Comparison of ENCODE assay signal across 9 cellular contexts in genomic region chr2:241734208-241734466, GRCh38. TPM values are rescaled to one million over a fixed set of nuclear protein-coding genes. Genes with fewer than 3 reads are reported as not detected.
DNase-seq lines count a peak whose midpoint lies in the region; ATAC-seq, FAIRE-seq and TF ChIP-seq lines count a peak whose summit lies in the region.
"Had no signal": no experiment of that assay in that cellular context is flagged by ENCODE, and none has a peak within 500 bp of the region (broad histone marks: within the 10 kb centered on the region; RNA-seq: fewer than 3 reads in every experiment).

No MANE protein-coding gene starts in this region.

- no peaks in the 10 kb centered on the region for H3K36me3 ChIP-seq in HCT116 (ENCODE audit: control insufficient read depth in 1 of 2, insufficient read depth in 2 of 2, low read length in 2 of 2)
- no peaks in the 10 kb centered on the region for H3K36me3 ChIP-seq in WERI-Rb-1
- peaks cover 0 to 2% of the 10 kb centered on the region in 2 donors for H3K36me3 ChIP-seq in kidney (ENCODE audit: control insufficient read depth in 1 of 2, insufficient read depth in 2 of 2, low read length in 2 of 2)
- peaks cover 0 to 6% (median 0%) of the 10 kb centered on the region in 4 donors for H3K36me3 ChIP-seq in upper lobe of left lung

- H3K27me3 ChIP-seq in HCT116 (ENCODE audit: insufficient read depth, low read length) (no peaks in the 10 kb centered on the region), WERI-Rb-1 (ENCODE audit: insufficient read depth, low read depth, severe bottlenecking) (no peaks in the 10 kb centered on the region), upper lobe of left lung (no peaks in the 10 kb centered on the region)

- H3K9ac ChIP-seq in HCT116 (ENCODE audit: low read length) (peak overlapping the region; percentile 88), kidney (ENCODE audit: low read length in 2 of 2) (peak overlapping the region in 1 of 2 donors; percentile 32)

- H3K4me2 ChIP-seq in HCT116 (ENCODE audit: low read length): peak overlapping the region; percentile 85

- CTCF ChIA-PET in HCT116 (lab: Charles Lee): interaction anchor here (1.3 kb wide), 2 partner anchors 32 to 143 kb away, joined by 4 to 5 read pairs; partner anchors contain the start of gene ING5

- ATAC-seq in HCT116 (peak; percentile 39), upper lobe of left lung (ENCODE audit: low FRiP score in 2 of 2) (peak; percentile 6 to 18)

- H3K27ac ChIP-seq in C4-2B: peak overlapping the region; percentile 95
- H3K27ac ChIP-seq in HCT116 (ENCODE audit: low read depth, low read length): peak overlapping the region; percentile 53
- H3K27ac ChIP-seq in WERI-Rb-1: peak overlapping the region; percentile 28
- H3K27ac ChIP-seq in kidney (ENCODE audit: low read depth in 2 of 2, low read length in 2 of 2): no peak overlapping the region
- peak overlapping the region; percentile 77 to 92 (median 90) for H3K27ac ChIP-seq in upper lobe of left lung

- TF ChIP-seq RAD21 in HCT116 (IDR thresholded peaks at IDR 0.05; ENCODE audit: low read depth): no peak

- FAIRE-seq in kidney (lab: Jason Lieb, UNC): no peak

- TF ChIP-seq POLR2A in HCT116 (IDR thresholded peaks at IDR 0.05; ENCODE audit: borderline replicate concordance, extremely low read depth, insufficient read depth, insufficient read length) (no peak), upper lobe of left lung (IDR thresholded peaks at IDR 0.05) (no peak)

- H3K9me3 ChIP-seq in HCT116 (ENCODE audit: control insufficient read depth in 1 of 2, insufficient read depth in 1 of 2, low read depth in 1 of 2, low read length in 2 of 2): peaks cover 0 to 3% of the 10 kb centered on the region in 2 experiments; a peak in 1 of 4 replicates
- H3K9me3 ChIP-seq in WERI-Rb-1 (ENCODE audit: severe bottlenecking): no peaks in the 10 kb centered on the region
- H3K9me3 ChIP-seq in kidney (ENCODE audit: control insufficient read depth in 1 of 2, low read length in 2 of 2): no peaks in the 10 kb centered on the region
- no peaks in the 10 kb centered on the region for H3K9me3 ChIP-seq in upper lobe of left lung

- TF ChIP-seq CTCF in C4-2B (conservative IDR thresholded peaks at IDR 0.05) (peak; percentile 18), HCT116 (IDR thresholded peaks at IDR 0.05 in 2 of 3, conservative IDR thresholded peaks at IDR 0.05 in 1 of 3; ENCODE audit: borderline replicate concordance in 1 of 3, insufficient read depth in 1 of 3, low read depth in 2 of 3, low read length in 2 of 3) (no peak), WERI-Rb-1 (IDR thresholded peaks at IDR 0.05; ENCODE audit: low read depth, low read length) (no peak; the same call in 1 of the 2 replicates), kidney (IDR thresholded peaks at IDR 0.05; ENCODE audit: borderline replicate concordance, extremely low read depth, insufficient read depth) (no peak), upper lobe of left lung (IDR thresholded peaks at IDR 0.05) (no peak)

- no peak for TF ChIP-seq EP300 in upper lobe of left lung (IDR thresholded peaks at IDR 0.05)

- DNase-seq in HCT116 (ENCODE audit: low read depth, low spot score) (no peak), WERI-Rb-1 (no peak), kidney (no peak), upper lobe of left lung (no peak), DMS114 treated with DMSO at 0.1 percent for 48 hours (lab: John Stamatoyannopoulos, UW; ENCODE audit: unreplicated experiment) (no peak)
- DNase-seq in NK-92 treated with Interleukin-12 subunit alpha and Interleukin-12 subunit beta, amount 100 ng/mL, for 24 hours (lab: John Stamatoyannopoulos, UW): no peak
- no peak for DNase-seq in stimulated activated CD4-positive, alpha-beta T cell treated with anti-CD3 and anti-CD28 coated beads, Interleukin-15, amount 100 ng/mL, for 24 hours

- intact Hi-C loops in HCT116 (cut with micrococcal nuclease): loop anchor here (2.0 to 5.0 kb wide), 4 partner anchors 33 to 187 kb away; partner anchors contain the start of gene DTYMK
- intact Hi-C loops in kidney (cut with DNase I): loop anchor here (10.0 kb wide), 1 partner anchor 141 kb away; no protein-coding TSS in a partner anchor

- no peaks in the 10 kb centered on the region for H4K20me1 ChIP-seq in HCT116 (ENCODE audit: insufficient read depth)

- peak overlapping the region; percentile 42 to 85 for H3K4me3 ChIP-seq in HCT116 (replicated peaks in 1 of 2; ENCODE audit: low read depth in 1 of 2, low read length in 2 of 2)
- H3K4me3 ChIP-seq in WERI-Rb-1 (ENCODE audit: low read depth, low read length): peak overlapping the region; percentile 36
- peak overlapping the region; percentile 34 to 49 for H3K4me3 ChIP-seq in kidney (ENCODE audit: low read length in 2 of 2)
- H3K4me3 ChIP-seq in upper lobe of left lung: peak overlapping the region; percentile 22 to 100 (median 82)

- H3K9me2 ChIP-seq in HCT116 (ENCODE audit: insufficient read depth): no peaks in the 10 kb centered on the region

- H3K79me2 ChIP-seq in HCT116 (ENCODE audit: insufficient read depth, low read length): no peaks in the 10 kb centered on the region; the same call in 1 of the 2 replicates

- 0% methylated on average over 2 of the region's 25 CpGs; no CpG with 5 or more reads in 1 of the 2 donors for WGBS in upper lobe of left lung, 2 donors

- H3K4me1 ChIP-seq in HCT116 (ENCODE audit: control insufficient read depth in 1 of 2, insufficient read depth in 2 of 2, low read length in 2 of 2): peaks cover 13 to 22% of the 10 kb centered on the region in 2 experiments; a peak in 2 of 4 replicates
- H3K4me1 ChIP-seq in kidney (ENCODE audit: control insufficient read depth in 1 of 2, insufficient read depth in 1 of 2, low read depth in 1 of 2, low read length in 2 of 2): peaks cover 0 to 5% of the 10 kb centered on the region in 2 donors
- peaks cover 16 to 22% (median 16%) of the 10 kb centered on the region in 4 donors for H3K4me1 ChIP-seq in upper lobe of left lung

- RAD21 ChIA-PET in HCT116 (lab: Charles Lee; ENCODE audit: low non-redundant PET in 1 of 2, low total read pairs in 2 of 2, uncharacterized antibody in 2 of 2, unreplicated experiment in 2 of 2): interaction anchor here in 1 of 2 experiments (0.9 kb wide), 1 partner anchor 34 kb away, joined by 6 read pairs; no protein-coding TSS in a partner anchor

- POLR2A ChIA-PET in HCT116 (lab: Charles Lee): interaction anchor here (0.5 to 1.7 kb wide), 3 partner anchors 24 to 86 kb away, joined by 3 to 5 read pairs (median 5); partner anchors contain the start of gene ING5

- no peak overlapping the region for H2AFZ ChIP-seq in HCT116 (ENCODE audit: low read depth, low read length, poor library complexity, severe bottlenecking)

- BruUV-seq in HCT116 (replicated peaks; lab: Mats Ljungman, UMichigan): TSS peak; percentile 49

TF ChIP-seq in HCT116, 20 proteins besides CTCF, POLR2A, EP300 and RAD21:
- TF ChIP-seq POLR2AphosphoS5 (IDR thresholded peaks at IDR 0.05; ENCODE audit: low read depth, low read length): no peak
- no peak for TF ChIP-seq EZH2 (IDR thresholded peaks at IDR 0.05)
- no peak for TF ChIP-seq SRF (IDR thresholded peaks at IDR 0.05; ENCODE audit: low read depth)

RNA-seq across cellular contexts. Expression of gene D2HGDH, which starts 0.3 kb away (rescaled TPM):
- 46.3 TPM for total RNA-seq in HCT116 (2021; ENCODE audit: unreplicated experiment)
- polyA plus RNA-seq in HCT116 (2012): 25.8 and 32.0 TPM in 2 replicates
- total RNA-seq in kidney: 37.0 TPM
- polyA plus RNA-seq in kidney (ENCODE audit: insufficient read depth, low read depth, low replicate concordance): 49.3 TPM
- 100 to 1,000 TPM in 1 of 6 donors, 10 to 100 TPM in 5; 12.5 to 155 (median 35.8) TPM for total RNA-seq in upper lobe of left lung

RNA-seq across cellular contexts. Expression of gene ING5, which starts 32.3 kb away (rescaled TPM):
- total RNA-seq in HCT116 (2021; ENCODE audit: unreplicated experiment): 45.9 TPM
- polyA plus RNA-seq in HCT116 (2012): 27.7 and 31.6 TPM in 2 replicates
- 27.3 TPM for total RNA-seq in kidney
- polyA plus RNA-seq in kidney (ENCODE audit: insufficient read depth, low read depth, low replicate concordance): 37.7 TPM
- total RNA-seq in upper lobe of left lung: 100 to 1,000 TPM in 1 of 6 donors, 10 to 100 TPM in 5; 20.2 to 181 (median 41.5) TPM

RNA-seq across cellular contexts. Expression of gene GAL3ST2, which starts 42.5 kb away (rescaled TPM):
- total RNA-seq in HCT116 (2021; ENCODE audit: unreplicated experiment): 0.44 TPM
- polyA plus RNA-seq in HCT116 (2012): 0.10 and 0.25 TPM in 2 replicates
- total RNA-seq in kidney: 0.19 TPM
- 0.39 TPM for polyA plus RNA-seq in kidney (ENCODE audit: insufficient read depth, low read depth, low replicate concordance)
- total RNA-seq in upper lobe of left lung: 1 to 10 TPM in 1 of 6 donors, under 1 TPM in 2, not detected in 3; 0.59 to 2.1 (median 0.91) TPM
- total RNA-seq: pulmonary artery endothelial cell had no signal

RNA-seq across cellular contexts. Expression of gene DTYMK, which starts 47.5 kb away (rescaled TPM):
- total RNA-seq in HCT116 (2021; ENCODE audit: unreplicated experiment) (83.3 TPM), kidney (19.0 TPM), upper lobe of left lung (10 to 100 TPM; 10.2 to 43.0 (median 19.6) TPM)
- 41.2 and 59.1 TPM in 2 replicates for polyA plus RNA-seq in HCT116 (2012)
- 27.1 TPM for polyA plus RNA-seq in kidney (ENCODE audit: insufficient read depth, low read depth, low replicate concordance)

Comparison
In these comparisons a context has a peak if more than half of its experiments do, and no peak if none do; other contexts are left out.
1. H3K27ac ChIP-seq: peak in C4-2B (single experiment), HCT116 (single experiment), WERI-Rb-1 (single experiment) and upper lobe of left lung (4 of 4); none in kidney (0 of 2).
2. Peak in every context shown above with its lines, with median percentiles within 50 percentile points of each other: H3K4me3 ChIP-seq.